ENCODE assay signal across 10 cellular contexts in the genomic region with DNA sequence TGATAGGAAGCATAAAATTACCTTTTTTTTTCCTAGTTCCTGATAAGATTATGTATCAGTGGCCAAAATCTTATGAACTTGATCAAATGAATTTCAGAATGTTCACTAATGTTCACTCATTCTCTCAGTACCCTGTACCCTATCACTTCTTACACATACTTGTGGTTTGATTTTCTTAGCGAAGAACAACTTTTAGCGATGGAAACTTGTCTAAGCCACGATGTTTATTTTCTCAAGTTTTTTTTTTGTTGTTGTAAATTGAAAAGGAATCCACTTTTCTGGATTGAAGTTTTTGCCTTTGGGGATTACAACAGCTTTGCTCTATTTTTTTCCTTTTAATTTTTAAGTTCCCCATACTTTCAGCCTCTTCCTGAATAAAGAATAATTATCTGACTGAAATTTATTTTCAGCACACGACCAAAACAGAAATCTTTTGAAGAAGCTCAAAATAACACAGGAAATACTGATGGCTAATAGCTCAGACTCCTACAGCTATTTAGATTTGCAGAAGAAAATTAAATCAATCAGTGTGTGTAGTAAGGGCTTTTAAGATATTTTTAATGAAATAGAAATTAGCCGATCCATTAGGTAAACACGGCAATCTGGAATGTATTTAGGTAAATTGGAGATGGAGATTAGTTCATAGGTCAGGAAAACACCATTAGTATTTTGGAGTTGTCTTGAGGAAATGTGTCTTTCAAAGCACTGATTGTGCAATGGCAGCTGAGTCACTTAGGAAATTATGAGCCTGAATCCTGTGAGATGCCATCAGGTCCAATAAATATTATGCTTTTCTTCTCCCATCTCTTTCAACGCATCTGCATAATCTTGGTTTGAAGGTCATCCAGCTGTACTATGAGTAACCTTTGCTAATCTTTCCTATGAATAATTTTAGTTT.
DNase-seq lines count a peak whose midpoint lies in the region; TF ChIP-seq lines count a peak whose summit lies in the region.
"Had no signal": no experiment of that assay in that cellular context is flagged by ENCODE, and none has a peak within 500 bp of the region (broad histone marks: within the 10 kb centered on the region; RNA-seq: fewer than 3 reads in every experiment).

No MANE protein-coding gene starts in this region.

- H2AFZ ChIP-seq in Loucy (ENCODE audit: low read length) = peak overlapping the region; percentile 71; the same call in 1 of the 2 replicates

- no peak overlapping the region for H3K27ac Mint-ChIP-seq in activated CD4-positive, alpha-beta T cell treated with anti-CD3 and anti-CD28 coated beads, Interleukin-2, amount 10 ng/mL, durations not matched to agents 7 days and 5 days
- H3K27ac Mint-ChIP-seq: activated CD4-positive, alpha-beta memory T cell treated with anti-CD3 and anti-CD28 coated beads, Interleukin-2, amount 10 ng/mL, durations not matched to agents 7 days and 5 days had no signal

- H3K27me3 Mint-ChIP-seq in activated CD4-positive, alpha-beta T cell treated with anti-CD3 and anti-CD28 coated beads, Interleukin-2, amount 10 ng/mL, durations not matched to agents 7 days and 5 days = no peaks in the 10 kb centered on the region
- H3K27me3 Mint-ChIP-seq: activated CD4-positive, alpha-beta memory T cell treated with anti-CD3 and anti-CD28 coated beads, Interleukin-2, amount 10 ng/mL, durations not matched to agents 7 days and 5 days had no signal

- DNase-seq in AG10803 (ENCODE audit: low read depth) (peak; percentile 83), dermis microvascular lymphatic vessel endothelial cell (ENCODE audit: low read depth in 2 of 2) (peak; percentile 35 to 95), mucosa of gallbladder (ENCODE audit: low spot score) (peak; percentile 14), midbrain (lab: John Stamatoyannopoulos, UW) (no peak)
- DNase-seq in NK-92 treated with Interleukin-12 subunit alpha and Interleukin-12 subunit beta, amount 100 ng/mL, for 24 hours (lab: John Stamatoyannopoulos, UW) = no peak
- DNase-seq in activated CD4-positive, alpha-beta T cell treated with anti-CD3 and anti-CD28 coated beads, Interleukin-2, amount 10 ng/mL, durations not matched to agents 7 days and 5 days = no peak
- no peak for DNase-seq in activated naive CD4-positive, alpha-beta T cell treated with anti-CD3 and anti-CD28 coated beads, Interleukin-2, amount 50 U/mL, for 16 hours
- DNase-seq: activated CD4-positive, alpha-beta memory T cell treated with anti-CD3 and anti-CD28 coated beads, Interleukin-2, amount 10 ng/mL, durations not matched to agents 7 days and 5 days; NCI-H187 treated with DMSO at 0.1 percent for 48 hours had no signal

- POLR2A ChIA-PET in activated CD4-positive, alpha-beta T cell treated with anti-CD3 and anti-CD28 coated beads, Interleukin-2, amount 10 ng/mL, durations not matched to agents 7 days and 5 days (lab: Charles Lee) = no interaction called here

- H3K27me3 ChIP-seq in Loucy (ENCODE audit: insufficient read depth, low read length, poor library complexity, severe bottlenecking) = no peaks in the 10 kb centered on the region

- H3K36me3 ChIP-seq in Loucy (ENCODE audit: insufficient read depth, low read length) = no peaks in the 10 kb centered on the region

- no peak overlapping the region for H3K4me3 Mint-ChIP-seq in activated CD4-positive, alpha-beta T cell treated with anti-CD3 and anti-CD28 coated beads, Interleukin-2, amount 10 ng/mL, durations not matched to agents 7 days and 5 days
- H3K4me3 Mint-ChIP-seq: activated CD4-positive, alpha-beta memory T cell treated with anti-CD3 and anti-CD28 coated beads, Interleukin-2, amount 10 ng/mL, durations not matched to agents 7 days and 5 days had no signal

- CTCF ChIA-PET in activated CD4-positive, alpha-beta T cell treated with anti-CD3 and anti-CD28 coated beads, Interleukin-2, amount 10 ng/mL, durations not matched to agents 7 days and 5 days (lab: Charles Lee) = interaction anchor here (1.2 kb wide), 1 partner anchor 14 kb away, joined by 3 read pairs; no protein-coding TSS in a partner anchor

- no peaks in the 10 kb centered on the region for H3K9me2 ChIP-seq in Loucy (replicated peaks; ENCODE audit: low read depth, low read length)

- no peaks in the 10 kb centered on the region for H3K79me2 ChIP-seq in Loucy (ENCODE audit: insufficient read depth, low read length)

- H3K9me3 Mint-ChIP-seq in activated CD4-positive, alpha-beta T cell treated with anti-CD3 and anti-CD28 coated beads, Interleukin-2, amount 10 ng/mL, durations not matched to agents 7 days and 5 days = no peaks in the 10 kb centered on the region

- no peaks in the 10 kb centered on the region for H3F3A ChIP-seq in Loucy (ENCODE audit: low read depth)

- peaks cover 34% of the 10 kb centered on the region for H3K4me1 Mint-ChIP-seq in activated CD4-positive, alpha-beta T cell treated with anti-CD3 and anti-CD28 coated beads, Interleukin-2, amount 10 ng/mL, durations not matched to agents 7 days and 5 days

- H3K4me3 ChIP-seq in AG10803 (ENCODE audit: low read length) = no peak overlapping the region
- H3K4me3 ChIP-seq in Loucy (ENCODE audit: low read length, poor library complexity, severe bottlenecking) = peak overlapping the region; percentile 54

- H3K4me2 ChIP-seq in Loucy (ENCODE audit: low read depth, low read length, poor library complexity, severe bottlenecking) = peak overlapping the region; percentile 70

- TF ChIP-seq CTCF in AG10803 (conservative IDR thresholded peaks at IDR 0.05; ENCODE audit: low read length) (no peak), Loucy (conservative IDR thresholded peaks at IDR 0.05; ENCODE audit: low read length) (no peak)

- H3K9me3 ChIP-seq in Loucy (ENCODE audit: insufficient read depth, low read depth, low read length) = no peaks in the 10 kb centered on the region

- H4K20me1 ChIP-seq in Loucy (ENCODE audit: insufficient read depth, low read length, poor library complexity, severe bottlenecking) = no peaks in the 10 kb centered on the region

- no peaks in the 10 kb centered on the region for H3K36me3 Mint-ChIP-seq in activated CD4-positive, alpha-beta T cell treated with anti-CD3 and anti-CD28 coated beads, Interleukin-2, amount 10 ng/mL, durations not matched to agents 7 days and 5 days (ENCODE audit: low read depth)

- peak overlapping the region; percentile 38 for H3K9ac ChIP-seq in Loucy (ENCODE audit: low read depth, low read length, poor library complexity, severe bottlenecking)

- H3K4me1 ChIP-seq in Loucy (ENCODE audit: insufficient read depth, low read length, poor library complexity, severe bottlenecking) = peaks cover 40% of the 10 kb centered on the region

Comparison
In these comparisons a context has a peak if more than half of its experiments do, and no peak if none do; other contexts are left out.
1. DNase-seq: peak in AG10803 (single experiment), dermis microvascular lymphatic vessel endothelial cell (2 of 2) and mucosa of gallbladder (single experiment); none in midbrain (single experiment), NK-92 treated with Interleukin-12 subunit alpha and Interleukin-12 subunit beta, amount 100 ng/mL, for 24 hours (single experiment), activated CD4-positive, alpha-beta T cell treated with anti-CD3 and anti-CD28 coated beads, Interleukin-2, amount 10 ng/mL, durations not matched to agents 7 days and 5 days (single experiment) and activated naive CD4-positive, alpha-beta T cell treated with anti-CD3 and anti-CD28 coated beads, Interleukin-2, amount 50 U/mL, for 16 hours (single experiment).